Comparison of ENCODE assay signal across 8 cellular contexts in the genomic region with DNA sequence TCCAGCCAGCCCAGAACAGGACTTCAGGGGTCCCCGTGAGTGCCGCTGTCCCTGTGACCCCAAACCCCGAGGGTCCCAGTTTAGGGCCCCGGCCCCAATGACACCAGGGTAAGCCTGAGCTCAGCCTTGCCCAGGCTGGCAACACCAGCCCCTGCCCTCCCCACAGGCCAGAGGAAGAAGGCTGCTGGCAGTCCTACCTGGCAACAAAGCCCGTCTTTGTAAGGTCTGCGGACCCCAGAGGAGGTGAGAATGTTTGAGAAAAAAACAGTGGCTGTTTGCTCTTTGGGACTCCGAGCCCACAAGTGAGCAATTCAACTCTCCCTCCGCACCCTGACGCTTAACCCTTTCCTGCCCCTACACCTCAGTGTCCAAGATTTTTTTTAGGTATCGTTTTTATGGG. TPM values are rescaled to one million over a fixed set of nuclear protein-coding genes. Genes with fewer than 3 reads are reported as not detected.
DNase-seq lines count a peak whose midpoint lies in the region; ATAC-seq, FAIRE-seq and TF ChIP-seq lines count a peak whose summit lies in the region.

No MANE protein-coding gene starts in this region.

- no peak for TF ChIP-seq POLR2A in A549 (IDR thresholded peaks at IDR 0.05; ENCODE audit: low read length)

- TF ChIP-seq CTCF in A549 (IDR thresholded peaks at IDR 0.05) (no peak), keratinocyte (optimal IDR thresholded peaks at IDR 0.05 in 1 of 3, IDR thresholded peaks at IDR 0.05 in 1 of 3, conservative IDR thresholded peaks at IDR 0.05 in 1 of 3; ENCODE audit: extremely low read depth in 1 of 3, insufficient read depth in 2 of 3, low read length in 3 of 3) (no peak)

- peak overlapping the region; percentile 90 for H3K4me2 ChIP-seq in A549
- peak overlapping the region; percentile 94 for H3K4me2 ChIP-seq in keratinocyte (ENCODE audit: control insufficient read depth, extremely low read depth, insufficient read depth, low read depth, low read length)

- H3K27me3 Mint-ChIP-seq in activated naive CD8-positive, alpha-beta T cell treated with anti-CD3 and anti-CD28 coated beads, Interleukin-2, amount 50 U/mL, for 24 hours: no peaks in the 10 kb centered on the region

- peaks cover 17 to 18% of the 10 kb centered on the region in 2 experiments for H3K36me3 ChIP-seq in keratinocyte (ENCODE audit: control insufficient read depth in 2 of 2, extremely low read depth in 1 of 2, insufficient read depth in 2 of 2, low read length in 2 of 2)

- FAIRE-seq in A549 (lab: Jason Lieb, UNC): no peak
- no peak for FAIRE-seq in keratinocyte (lab: Jason Lieb, UNC)

- WGBS in A549 (ENCODE audit: missing lambda C conversion rate): 27% methylated on average over 10 of the region's 10 CpGs

- ATAC-seq in A549 (peak in 1 of 2 experiments; percentile 40; a peak in 3 of 6 replicates), GM19035 (IDR thresholded peaks at IDR 0.05; ENCODE audit: unreplicated experiment) (no peak)
- ATAC-seq in activated naive CD8-positive, alpha-beta T cell treated with anti-CD3 and anti-CD28 coated beads, Interleukin-2, amount 50 U/mL, for 24 hours: no peak

- H3K4me3 ChIP-seq in A549 (peak overlapping the region; percentile 94), keratinocyte (ENCODE audit: control insufficient read depth in 2 of 3, extremely low read depth in 1 of 3, insufficient read depth in 2 of 3, low read depth in 1 of 3, low read length in 3 of 3) (peak overlapping the region; percentile 86 to 94 (median 89))

- CTCF ChIA-PET in A549 (lab: Yijun Ruan, JAX): interaction anchor here (0.5 to 1.5 kb wide), 7 partner anchors 16 to 1498 kb away, joined by 3 to 11 read pairs (median 3); partner anchors contain the start of gene DDX55

- POLR2A ChIA-PET in A549 (lab: Yijun Ruan, JAX): interaction anchor here (0.5 kb wide), 1 partner anchor 465 kb away, joined by 3 read pairs; no protein-coding TSS in a partner anchor

- no peaks in the 10 kb centered on the region for H3K9me3 Mint-ChIP-seq in activated naive CD8-positive, alpha-beta T cell treated with anti-CD3 and anti-CD28 coated beads, Interleukin-2, amount 50 U/mL, for 24 hours

- H3K9me1 ChIP-seq in keratinocyte (ENCODE audit: control insufficient read depth, extremely low read depth, insufficient read depth, low read length): no peaks in the 10 kb centered on the region

- peak overlapping the region; percentile 90 for H3K27ac Mint-ChIP-seq in activated naive CD8-positive, alpha-beta T cell treated with anti-CD3 and anti-CD28 coated beads, Interleukin-2, amount 50 U/mL, for 24 hours

- H3K4me1 ChIP-seq in A549 (peaks cover 16% of the 10 kb centered on the region), keratinocyte (ENCODE audit: control insufficient read depth, extremely low read depth, insufficient read depth, low read length) (peaks cover 11% of the 10 kb centered on the region)

- H3K27ac ChIP-seq in A549: peak overlapping the region; percentile 96 to 100
- peak overlapping the region; percentile 29 for H3K27ac ChIP-seq in keratinocyte (ENCODE audit: control insufficient read depth, insufficient read depth, low read length)

- H3K27me3 ChIP-seq in keratinocyte (ENCODE audit: control insufficient read depth, extremely low read depth, insufficient read depth, low read length): no peaks in the 10 kb centered on the region

- H3K9me3 ChIP-seq in A549 (no peaks in the 10 kb centered on the region), keratinocyte (ENCODE audit: control insufficient read depth, low read depth, low read length) (no peaks in the 10 kb centered on the region)

- no peak overlapping the region for H2AFZ ChIP-seq in keratinocyte (ENCODE audit: control insufficient read depth, low read length)

- peak overlapping the region; percentile 89 for H3K4me3 Mint-ChIP-seq in activated naive CD8-positive, alpha-beta T cell treated with anti-CD3 and anti-CD28 coated beads, Interleukin-2, amount 50 U/mL, for 24 hours

- peak overlapping the region; percentile 71 for H3K9ac ChIP-seq in keratinocyte (ENCODE audit: control insufficient read depth, extremely low read depth, insufficient read depth, low read length)

- H3K4me1 Mint-ChIP-seq in activated naive CD8-positive, alpha-beta T cell treated with anti-CD3 and anti-CD28 coated beads, Interleukin-2, amount 50 U/mL, for 24 hours: peaks cover 19% of the 10 kb centered on the region

- H3K79me2 ChIP-seq in keratinocyte (ENCODE audit: control insufficient read depth, insufficient read depth, low read length): peaks cover 50% of the 10 kb centered on the region

- DNase-seq in A549 (ENCODE audit: low read depth in 1 of 2, low spot score in 1 of 2) (no peak), HCEC 1CT (peak; percentile 11), keratinocyte (ENCODE audit: low read depth, low spot score) (no peak), LoVo (ENCODE audit: low spot score) (no peak), SIG-M5 (lab: John Stamatoyannopoulos, UW) (no peak)
- DNase-seq in activated naive CD8-positive, alpha-beta T cell treated with anti-CD3 and anti-CD28 coated beads, Interleukin-2, amount 50 U/mL, for 24 hours: no peak
- DNase-seq in stimulated activated CD8-positive, alpha-beta memory T cell treated with anti-CD3 and anti-CD28 coated beads, Interleukin-4, amount 100 ng/mL, for 48 hours: peak; percentile 34

- peaks cover 4% of the 10 kb centered on the region for H3K36me3 Mint-ChIP-seq in activated naive CD8-positive, alpha-beta T cell treated with anti-CD3 and anti-CD28 coated beads, Interleukin-2, amount 50 U/mL, for 24 hours (ENCODE audit: low read depth)

- H4K20me1 ChIP-seq in keratinocyte (ENCODE audit: control insufficient read depth, extremely low read depth, insufficient read depth, low read length): peaks cover 7% of the 10 kb centered on the region

- dilution Hi-C loops in keratinocyte (cut with MboI; ENCODE audit: extremely low pct_ligation_motif_present, low sequenced_read_pairs): no loop called here

- no peak for TF ChIP-seq RAD21 in A549 (conservative IDR thresholded peaks at IDR 0.05 in 1 of 2, IDR thresholded peaks at IDR 0.05 in 1 of 2)

- TF ChIP-seq EP300 in A549 (IDR thresholded peaks at IDR 0.05): no peak

TF ChIP-seq in A549, 52 proteins besides CTCF, POLR2A, EP300 and RAD21 (continues in another document):
- TF ChIP-seq RNF2 (IDR thresholded peaks at IDR 0.05; ENCODE audit: borderline replicate concordance, low read depth) (no peak), NPAS2 (CRISPR knock-in tag; IDR thresholded peaks at IDR 0.05; ENCODE audit: borderline replicate concordance) (no peak), HOXA7 (CRISPR knock-in tag; IDR thresholded peaks at IDR 0.05) (no peak)

RNA-seq across cellular contexts. Expression of gene CDK2AP1, which starts 1.7 kb away (rescaled TPM):
- polyA plus RNA-seq in A549 (2011; rRNA removed) (249 and 329 TPM in 2 replicates), A549 (2017; fragmentation: RNase III; extraction: RNeasy Plus Mini Kit Qiagen cat#74134 plus additional on column Dnase treatment) (146 to 167 TPM (median 157 TPM) in 3 replicates), keratinocyte (174 to 294 TPM (median 210 TPM) in 3 replicates)
- polyA plus RNA-seq in A549 (2012; cell fraction: cytosol; rRNA removed): 130 and 131 TPM in 2 replicates
- polyA plus RNA-seq in A549 (2012; cell fraction: nucleus; rRNA removed): 33.2 and 39.8 TPM in 2 replicates
- polyA minus RNA-seq in A549 (2011; rRNA and poly(A)+ RNA removed): 83.2 and 84.7 TPM in 2 replicates
- 30.4 TPM for polyA plus RNA-seq in keratinocyte (2011; ENCODE audit: low read depth)
- 206 and 358 TPM in 2 replicates for polyA plus RNA-seq in keratinocyte (2011; cell fraction: cytosol; rRNA removed)
- 41.7 and 63.8 TPM in 2 replicates for polyA plus RNA-seq in keratinocyte (2011; cell fraction: nucleus; rRNA removed)
- polyA plus RNA-seq in keratinocyte (2012; ENCODE audit: low replicate concordance): 57.8 and 153 TPM in 2 replicates
- polyA minus RNA-seq in keratinocyte: 95.1 to 122 TPM (median 95.3 TPM) in 3 replicates
- 136 TPM for polyA minus RNA-seq in keratinocyte (2011; cell fraction: cytosol; rRNA and poly(A)+ RNA removed)
- 20.0 and 26.1 TPM in 2 replicates for polyA minus RNA-seq in keratinocyte (2011; cell fraction: nucleus; rRNA and poly(A)+ RNA removed)

RNA-seq across cellular contexts. Expression of gene MTRFR, which starts 36.7 kb away (rescaled TPM):
- polyA plus RNA-seq in A549 (2011; rRNA removed): 15.5 and 16.0 TPM in 2 replicates
- 13.3 and 15.5 TPM in 2 replicates for polyA plus RNA-seq in A549 (2012; cell fraction: cytosol; rRNA removed)
- 6.6 and 8.3 TPM in 2 replicates for polyA plus RNA-seq in A549 (2012; cell fraction: nucleus; rRNA removed)
- polyA plus RNA-seq in A549 (2017; fragmentation: RNase III; extraction: RNeasy Plus Mini Kit Qiagen cat#74134 plus additional on column Dnase treatment): 23.5 to 27.6 TPM (median 25.2 TPM) in 3 replicates
- 21.8 and 26.0 TPM in 2 replicates for polyA minus RNA-seq in A549 (2011; rRNA and poly(A)+ RNA removed)
- 6.9 to 12.3 TPM (median 8.5 TPM) in 3 replicates for polyA plus RNA-seq in keratinocyte
- 16.4 TPM for polyA plus RNA-seq in keratinocyte (2011; ENCODE audit: low read depth)
- 6.4 and 7.6 TPM in 2 replicates for polyA plus RNA-seq in keratinocyte (2011; cell fraction: cytosol; rRNA removed)
- 7.9 and 8.6 TPM in 2 replicates for polyA plus RNA-seq in keratinocyte (2011; cell fraction: nucleus; rRNA removed)
- 8.7 and 13.4 TPM in 2 replicates for polyA plus RNA-seq in keratinocyte (2012; ENCODE audit: low replicate concordance)
- 8.6 to 12.4 TPM (median 10.5 TPM) in 3 replicates for polyA minus RNA-seq in keratinocyte
- 8.4 TPM for polyA minus RNA-seq in keratinocyte (2011; cell fraction: cytosol; rRNA and poly(A)+ RNA removed)
- polyA minus RNA-seq in keratinocyte (2011; cell fraction: nucleus; rRNA and poly(A)+ RNA removed): 7.4 and 8.8 TPM in 2 replicates

RNA-seq across cellular contexts. Expression of gene MPHOSPH9, which starts 37.0 kb away (rescaled TPM):
- polyA plus RNA-seq in A549 (2011; rRNA removed): 52.0 and 74.9 TPM in 2 replicates
- 10.5 and 13.0 TPM in 2 replicates for polyA plus RNA-seq in A549 (2012; cell fraction: cytosol; rRNA removed)
- polyA plus RNA-seq in A549 (2012; cell fraction: nucleus; rRNA removed): 15.4 and 18.5 TPM in 2 replicates
- 28.5 to 31.0 TPM (median 29.3 TPM) in 3 replicates for polyA plus RNA-seq in A549 (2017; fragmentation: RNase III; extraction: RNeasy Plus Mini Kit Qiagen cat#74134 plus additional on column Dnase treatment)
- 45.2 and 59.6 TPM in 2 replicates for polyA minus RNA-seq in A549 (2011; rRNA and poly(A)+ RNA removed)
- 4.7 to 10.7 TPM (median 6.7 TPM) in 3 replicates for polyA plus RNA-seq in keratinocyte
- 4.4 TPM for polyA plus RNA-seq in keratinocyte (2011; ENCODE audit: low read depth)
- polyA plus RNA-seq in keratinocyte (2011; cell fraction: cytosol; rRNA removed): 3.6 and 6.4 TPM in 2 replicates
- 11.8 and 14.3 TPM in 2 replicates for polyA plus RNA-seq in keratinocyte (2011; cell fraction: nucleus; rRNA removed)
- 3.0 and 7.4 TPM in 2 replicates for polyA plus RNA-seq in keratinocyte (2012; ENCODE audit: low replicate concordance)
- 4.3 to 20.2 TPM (median 5.9 TPM) in 3 replicates for polyA minus RNA-seq in keratinocyte
- polyA minus RNA-seq in keratinocyte (2011; cell fraction: cytosol; rRNA and poly(A)+ RNA removed): 8.4 TPM
- polyA minus RNA-seq in keratinocyte (2011; cell fraction: nucleus; rRNA and poly(A)+ RNA removed): 10.1 and 18.2 TPM in 2 replicates

Comparison
In these comparisons a context has a peak if more than half of its experiments do, and no peak if none do; other contexts are left out.
1. DNase-seq: peak in HCEC 1CT (single experiment) and stimulated activated CD8-positive, alpha-beta memory T cell treated with anti-CD3 and anti-CD28 coated beads, Interleukin-4, amount 100 ng/mL, for 48 hours (single experiment); none in A549 (0 of 2), activated naive CD8-positive, alpha-beta T cell treated with anti-CD3 and anti-CD28 coated beads, Interleukin-2, amount 50 U/mL, for 24 hours (single experiment), keratinocyte (single experiment), LoVo (single experiment) and SIG-M5 (single experiment).